ENCODE assay signal across 13 cellular contexts in genomic region chr11:279040-279965, GRCh38. TPM values are rescaled to one million over a fixed set of nuclear protein-coding genes. Genes with fewer than 3 reads are reported as not detected.
A peak's percentile ranks its signal among the peaks of the same experiment; 100 is the strongest.
DNase-seq lines count a peak whose midpoint lies in the region; ATAC-seq and TF ChIP-seq lines count a peak whose summit lies in the region.
"Had no signal": no experiment of that assay in that cellular context is flagged by ENCODE, and none has a peak within 500 bp of the region (broad histone marks: within the 10 kb centered on the region; RNA-seq: fewer than 3 reads in every experiment).

No MANE protein-coding gene starts in this region.

- peak overlapping the region; percentile 90 for H3K27ac Mint-ChIP-seq in activated naive CD8-positive, alpha-beta T cell treated with anti-CD3 and anti-CD28 coated beads for 36 hours

- 12 to 17% methylated on average over 82 to 97 of the region's 97 CpGs for WGBS in lung, 2 donors
- WGBS in tibial nerve, 2 donors, result 9 to 27% methylated on average over 25 to 34 of the region's 97 CpGs

- TF ChIP-seq POLR2A in tibial nerve (IDR thresholded peaks at IDR 0.05), result no peak

- peak; percentile 48 for DNase-seq in activated T-cell treated with anti-CD3 and anti-CD28 coated beads, Interleukin-2, amount 50 U/mL, for 1 hour
- DNase-seq in activated T-cell treated with anti-CD3 and anti-CD28 coated beads for 4 hours (no peak), lung (ENCODE audit: low spot score) (no peak), tibial nerve (ENCODE audit: low spot score in 2 of 2) (peak in 1 of 2 donors; percentile 8), NOMO-1 treated with dmso at 0.1 percent for 144 hours (lab: John Stamatoyannopoulos, UW; ENCODE audit: unreplicated experiment) (no peak)
- DNase-seq in activated naive CD8-positive, alpha-beta T cell treated with anti-CD3 and anti-CD28 coated beads for 36 hours, result no peak
- no peak for DNase-seq in stimulated activated naive CD4-positive, alpha-beta T cell treated with Interleukin-2 at 50 U/mL for 16 hours (lab: John Stamatoyannopoulos, UW)

- H3K27me3 ChIP-seq in lung (ENCODE audit: control insufficient read depth, insufficient read depth) (no peaks in the 10 kb centered on the region), tibial nerve (peaks cover 4 to 64% of the 10 kb centered on the region in 2 donors)

- H3K4me3 Mint-ChIP-seq in activated naive CD8-positive, alpha-beta T cell treated with anti-CD3 and anti-CD28 coated beads for 36 hours, result peak overlapping the region; percentile 89

- H3K36me3 ChIP-seq in lung (ENCODE audit: control insufficient read depth in 2 of 2, insufficient read depth in 2 of 2, low read length in 2 of 2) (no peaks in the 10 kb centered on the region), tibial nerve (no peaks in the 10 kb centered on the region)

- H3K4me1 ChIP-seq in lung (ENCODE audit: control insufficient read depth in 2 of 2, insufficient read depth in 2 of 2, low read length in 2 of 2) (peaks cover 0 to 15% of the 10 kb centered on the region in 2 donors), tibial nerve (peaks cover 0 to 30% (median 24%) of the 10 kb centered on the region in 4 donors)

- H3K4me1 Mint-ChIP-seq in activated naive CD8-positive, alpha-beta T cell treated with anti-CD3 and anti-CD28 coated beads for 36 hours, result peaks cover 39% of the 10 kb centered on the region

- no peak for TF ChIP-seq CTCF in lung (IDR thresholded peaks at IDR 0.05; ENCODE audit: control extremely low read depth, extremely low read depth)
- TF ChIP-seq CTCF in tibial nerve (IDR thresholded peaks at IDR 0.05), result no peak

- H3K27ac ChIP-seq in lung (ENCODE audit: low read depth in 1 of 2, low read length in 1 of 2) (no peak overlapping the region), tibial nerve (peak overlapping the region in 2 of 4 donors; percentile 6 to 71)
- H3K27ac ChIP-seq: HL-60 had no signal

- H3K4me3 ChIP-seq in lung, result peak overlapping the region; percentile 5
- peak overlapping the region; percentile 3 to 62 (median 26) for H3K4me3 ChIP-seq in tibial nerve
- H3K4me3 ChIP-seq: GM12878 had no signal

- no peak for ATAC-seq in lung (ENCODE audit: insufficient read depth, low FRiP score)
- no peak for ATAC-seq in GM21529 (IDR thresholded peaks at IDR 0.05; ENCODE audit: unreplicated experiment)
- ATAC-seq: HCT116 had no signal

- TF ChIP-seq EP300 in tibial nerve (IDR thresholded peaks at IDR 0.05), result no peak

- peaks cover 21% of the 10 kb centered on the region for H3K27me3 Mint-ChIP-seq in activated naive CD8-positive, alpha-beta T cell treated with anti-CD3 and anti-CD28 coated beads for 36 hours

- peaks cover 36% of the 10 kb centered on the region for H3K36me3 Mint-ChIP-seq in activated naive CD8-positive, alpha-beta T cell treated with anti-CD3 and anti-CD28 coated beads for 36 hours

- H3K9me3 ChIP-seq in lung (ENCODE audit: control insufficient read depth in 2 of 2, insufficient read depth in 1 of 2, low read length in 1 of 2) (no peaks in the 10 kb centered on the region), tibial nerve (peaks cover 0 to 4% (median 0%) of the 10 kb centered on the region in 4 donors)

- H3K9me3 Mint-ChIP-seq in activated naive CD8-positive, alpha-beta T cell treated with anti-CD3 and anti-CD28 coated beads for 36 hours, result peaks cover 16% of the 10 kb centered on the region

RNA-seq across cellular contexts. Expression of gene NLRP6, which starts 1.1 kb away (rescaled TPM):
- 1 to 10 TPM; 3.7 to 3.8 TPM for total RNA-seq in activated naive CD8-positive, alpha-beta T cell treated with anti-CD3 and anti-CD28 coated beads for 36 hours
- total RNA-seq in lung, result 1 to 10 TPM; 2.1 to 2.7 TPM
- polyA plus RNA-seq in lung, result 1 to 10 TPM in 1 of 2 donors, under 1 TPM in 1; 0.08 to 9.6 TPM
- 1 to 10 TPM; 1.0 to 3.3 (median 1.7) TPM for total RNA-seq in tibial nerve
- total RNA-seq: astrocyte, osteocyte had no signal

RNA-seq across cellular contexts. Expression of gene PGGHG, which starts 9.6 kb away (rescaled TPM):
- 100 to 1,000 TPM; 206 to 209 TPM for total RNA-seq in activated naive CD8-positive, alpha-beta T cell treated with anti-CD3 and anti-CD28 coated beads for 36 hours
- total RNA-seq in lung, result 10 to 100 TPM; 21.6 to 63.3 TPM
- 100 to 1,000 TPM; 112 to 145 TPM for polyA plus RNA-seq in lung
- total RNA-seq in tibial nerve, result 100 to 1,000 TPM in 1 of 4 donors, 10 to 100 TPM in 3; 43.7 to 166 (median 55.6) TPM

RNA-seq across cellular contexts. Expression of gene IFITM5, which starts 20.0 kb away (rescaled TPM):
- not detected for total RNA-seq in activated naive CD8-positive, alpha-beta T cell treated with anti-CD3 and anti-CD28 coated beads for 36 hours
- total RNA-seq in lung, result not detected
- polyA plus RNA-seq in lung, result not detected
- total RNA-seq in tibial nerve, result not detected
- total RNA-seq: astrocyte, GM12878, osteocyte had no signal
- polyA plus RNA-seq: GM12878 had no signal

RNA-seq across cellular contexts. Expression of gene IFITM2, which starts 28.3 kb away (rescaled TPM):
- 100 to 1,000 TPM; 474 to 496 TPM for total RNA-seq in activated naive CD8-positive, alpha-beta T cell treated with anti-CD3 and anti-CD28 coated beads for 36 hours
- total RNA-seq in lung (100 to 1,000 TPM in 1 of 2 donors, 10 to 100 TPM in 1; 75.7 to 656 TPM), tibial nerve (100 to 1,000 TPM; 258 to 624 (median 292) TPM)
- polyA plus RNA-seq in lung, result 1,000 to 10,000 TPM; 1,063 to 4,189 TPM

RNA-seq across cellular contexts. Expression of gene IFITM1, which starts 34.5 kb away (rescaled TPM):
- total RNA-seq in activated naive CD8-positive, alpha-beta T cell treated with anti-CD3 and anti-CD28 coated beads for 36 hours, result 100 to 1,000 TPM; 345 to 356 TPM
- 100 to 1,000 TPM in 1 of 2 donors, 10 to 100 TPM in 1; 53.3 to 104 TPM for total RNA-seq in lung
- 100 to 1,000 TPM; 275 to 531 TPM for polyA plus RNA-seq in lung
- 100 to 1,000 TPM; 216 to 431 (median 256) TPM for total RNA-seq in tibial nerve
